Comparison of ENCODE assay signal across 8 cellular contexts in genomic region chr10:13299437-13300287, GRCh38. TPM values are rescaled to one million over a fixed set of nuclear protein-coding genes. Genes with fewer than 3 reads are reported as not detected.
DNase-seq lines count a peak whose midpoint lies in the region; ATAC-seq lines count a peak whose summit lies in the region.

TSS of gene PHYH (minus strand) at chr10:13300064. CDS start at chr10:13300042, 22 bp downstream.

- peaks cover 20 to 24% of the 10 kb centered on the region in 2 donors for H3K4me1 Mint-ChIP-seq in natural killer cell treated with Interleukin-12 subunit alpha and Interleukin-12 subunit beta and Interleukin-15 and Interleukin-18, amount 100 ng/mL, for 72 hours (ENCODE audit: low read depth in 2 of 2)

- peak; percentile 68 for DNase-seq in DMS114 treated with DMSO at 0.1 percent for 48 hours (lab: John Stamatoyannopoulos, UW; ENCODE audit: unreplicated experiment)
- peak in 73 of 76 experiments; percentile 14 to 80 (median 57) for DNase-seq in HUDEP-2 (lab: John Stamatoyannopoulos, UW; ENCODE audit: unreplicated experiment in 76 of 76)
- DNase-seq in RPMI7951 (ENCODE audit: low read depth), result peak; percentile 88
- peak; percentile 75 for DNase-seq in activated T-helper 9 cell treated with anti-CD3 and anti-CD28 coated beads, Interleukin-2, amount 50 U/mL, for 16 hours (ENCODE audit: low read depth)
- peak; percentile 76 for DNase-seq in fibroblast of peridontal ligament (ENCODE audit: extremely low read depth)
- peak; percentile 88 for DNase-seq in natural killer cell treated with Interleukin-12 subunit alpha and Interleukin-12 subunit beta and Interleukin-15 and Interleukin-18, amount 100 ng/mL, for 72 hours (ENCODE audit: low spot score)
- peak; percentile 70 to 80 (median 76) for DNase-seq in stimulated activated naive CD4-positive, alpha-beta T cell (lab: John Stamatoyannopoulos, UW)

- peak within 1 kb of the TSS; percentile 58 to 88 for H3K27ac Mint-ChIP-seq in natural killer cell treated with Interleukin-12 subunit alpha and Interleukin-12 subunit beta and Interleukin-15 and Interleukin-18, amount 100 ng/mL, for 72 hours

- peak; percentile 64 for ATAC-seq in GM21360 (IDR thresholded peaks at IDR 0.05; ENCODE audit: unreplicated experiment)
- ATAC-seq in natural killer cell treated with Interleukin-12 subunit alpha and Interleukin-12 subunit beta and Interleukin-15 and Interleukin-18, amount 100 ng/mL, for 72 hours, result peak; percentile 84 to 90

- no peaks in the 10 kb centered on the region for H3K9me3 Mint-ChIP-seq in natural killer cell treated with Interleukin-12 subunit alpha and Interleukin-12 subunit beta and Interleukin-15 and Interleukin-18, amount 100 ng/mL, for 72 hours

- no peaks in the 10 kb centered on the region for H3K27me3 Mint-ChIP-seq in natural killer cell treated with Interleukin-12 subunit alpha and Interleukin-12 subunit beta and Interleukin-15 and Interleukin-18, amount 100 ng/mL, for 72 hours

- H3K4me3 Mint-ChIP-seq in natural killer cell treated with Interleukin-12 subunit alpha and Interleukin-12 subunit beta and Interleukin-15 and Interleukin-18, amount 100 ng/mL, for 72 hours, result peak within 1 kb of the TSS; percentile 85

- H3K36me3 Mint-ChIP-seq in natural killer cell treated with Interleukin-12 subunit alpha and Interleukin-12 subunit beta and Interleukin-15 and Interleukin-18, amount 100 ng/mL, for 72 hours, result no peaks in the 10 kb centered on the region

RNA-seq across cellular contexts. Expression of gene PHYH, which starts in this region (rescaled TPM):
- 27.8 and 30.2 TPM in 2 replicates for total RNA-seq in RPMI7951 (2014; rRNA removed; shearing (Covaris generic))
- total RNA-seq in natural killer cell treated with Interleukin-12 subunit alpha and Interleukin-12 subunit beta and Interleukin-15 and Interleukin-18, amount 100 ng/mL, for 72 hours, result 1 to 10 TPM; 4.4 to 7.0 TPM

Comparison
In these comparisons a context has a peak if more than half of its experiments do, and no peak if none do; other contexts are left out.
1. Peak in every context shown above with its lines: DNase-seq and ATAC-seq.